8 cellular contexts compared by ENCODE assay signal in the genomic region with DNA sequence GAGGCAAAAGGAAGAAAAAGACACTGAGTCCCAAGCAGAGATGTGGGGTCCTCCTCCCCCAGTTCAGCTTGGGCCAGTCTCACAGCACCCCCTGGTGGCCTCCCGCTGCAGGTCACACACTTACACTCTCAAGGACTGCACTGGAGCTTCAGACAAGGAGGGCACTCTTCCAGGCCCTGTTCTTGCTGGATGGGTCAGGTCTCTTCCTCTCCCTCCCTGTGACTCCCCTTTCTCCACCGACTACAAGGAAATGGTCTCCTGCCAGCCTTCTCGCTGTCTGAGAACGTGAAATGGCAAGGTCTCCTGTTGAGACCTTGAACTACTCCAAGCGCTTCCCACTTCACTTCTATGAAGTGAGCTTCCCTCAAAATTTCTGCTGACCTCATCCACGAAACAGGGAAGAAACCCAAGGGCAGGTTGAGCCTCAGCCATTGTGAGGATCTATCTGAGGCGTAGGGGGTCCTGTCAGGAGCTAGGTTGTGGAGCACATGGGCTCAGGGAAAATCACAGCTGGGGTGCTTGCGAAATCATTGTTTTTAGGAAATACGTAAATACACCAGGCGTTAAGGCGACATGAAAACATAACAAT. TPM values are rescaled to one million over a fixed set of nuclear protein-coding genes. Genes with fewer than 3 reads are reported as not detected.
DNase-seq lines count a peak whose midpoint lies in the region; ATAC-seq and TF ChIP-seq lines count a peak whose summit lies in the region.

No MANE protein-coding gene starts in this region.

- H3K27me3 Mint-ChIP-seq in nephron progenitor cell (ENCODE audit: low read depth, poor library complexity), result peaks cover 31% of the 10 kb centered on the region

- H3K27ac Mint-ChIP-seq in nephron progenitor cell, result no peak overlapping the region

- no peaks in the 10 kb centered on the region for H3K9me3 ChIP-seq in A673 (ENCODE audit: low read depth, low read length, poor library complexity, severe bottlenecking)
- no peaks in the 10 kb centered on the region for H3K9me3 ChIP-seq in esophagus squamous epithelium

- H3K36me3 Mint-ChIP-seq in nephron progenitor cell (ENCODE audit: low read depth), result peaks cover 9% of the 10 kb centered on the region

- WGBS in esophagus squamous epithelium, 2 donors, result 45 to 48% methylated on average over 8 to 11 of the region's 11 CpGs

- H3K4me3 Mint-ChIP-seq in nephron progenitor cell, result no peak overlapping the region

- H3K27ac ChIP-seq in A673 (ENCODE audit: low read depth, low read length, poor library complexity, severe bottlenecking) (no peak overlapping the region), esophagus squamous epithelium (no peak overlapping the region)

- TF ChIP-seq CTCF in A673 (conservative IDR thresholded peaks at IDR 0.05; ENCODE audit: low read depth, low read length), result peak; percentile 98
- TF ChIP-seq CTCF in esophagus squamous epithelium (IDR thresholded peaks at IDR 0.05), result peak; percentile 42 to 66 (median 60)
- peak; percentile 95 for TF ChIP-seq CTCF in nephron progenitor cell (IDR thresholded peaks at IDR 0.05)

- peaks cover 11% of the 10 kb centered on the region for H3K9me3 Mint-ChIP-seq in nephron progenitor cell

- peak; percentile 72 for ATAC-seq in stimulated activated naive CD8-positive, alpha-beta T cell treated with anti-CD3 and anti-CD28 coated beads, Interleukin-15, Interleukin-2, amounts not matched to agents 100 U/mL and 50 U/mL, for 24 hours

- no TSS peak for BruUV-seq in A673 (replicated peaks; lab: Mats Ljungman, UMichigan)

- H3K4me1 ChIP-seq in A673 (ENCODE audit: insufficient read depth, low read length, poor library complexity, severe bottlenecking) (no peaks in the 10 kb centered on the region), esophagus squamous epithelium (no peaks in the 10 kb centered on the region)

- H3K4me1 Mint-ChIP-seq in nephron progenitor cell, result peaks cover 29% of the 10 kb centered on the region

- no peak for TF ChIP-seq POLR2A in esophagus squamous epithelium (IDR thresholded peaks at IDR 0.05)

- H3K4me3 ChIP-seq in A673 (ENCODE audit: low read depth, low read length, poor library complexity, severe bottlenecking) (no peak overlapping the region), esophagus squamous epithelium (no peak overlapping the region)

- POLR2A ChIA-PET in A673 (lab: Charles Lee; ENCODE audit: low non-redundant PET), result no interaction called here

- DNase-seq in A673 (ENCODE audit: low spot score) (peak; percentile 76), GM19238 (ENCODE audit: insufficient read length, low spot score) (peak; percentile 44), NOMO-1 treated with DMSO at 0.1 percent for 48 hours (lab: John Stamatoyannopoulos, UW; ENCODE audit: unreplicated experiment) (peak; percentile 18), activated T-cell treated with anti-CD3 and anti-CD28 coated beads for 1 hour (ENCODE audit: low read depth) (peak; percentile 43), esophagus squamous epithelium (lab: John Stamatoyannopoulos, UW) (no peak), nephron progenitor cell (peak; percentile 87), NCI-H128 (lab: John Stamatoyannopoulos, UW; ENCODE audit: unreplicated experiment) (no peak)
- DNase-seq in stimulated activated naive CD8-positive, alpha-beta T cell treated with anti-CD3 and anti-CD28 coated beads, Interleukin-15, Interleukin-2, amounts not matched to agents 100 U/mL and 50 U/mL, for 24 hours, result peak; percentile 77

- H3K36me3 ChIP-seq in A673 (ENCODE audit: insufficient read depth, low read length, poor library complexity, severe bottlenecking) (no peaks in the 10 kb centered on the region), esophagus squamous epithelium (no peaks in the 10 kb centered on the region)

- intact Hi-C loops in A673 (cut with micrococcal nuclease; ENCODE audit: unreplicated experiment) (loop anchor here (1.0 to 10.0 kb wide), 2 partner anchors 50 to 186 kb away; no protein-coding TSS in a partner anchor), esophagus squamous epithelium (cut with DNase I) (no loop called here)

- H3K27me3 ChIP-seq in A673 (replicated peaks; ENCODE audit: insufficient read depth, low read depth, low read length, poor library complexity) (no peaks in the 10 kb centered on the region), esophagus squamous epithelium (peaks cover 0 to 10% (median 0%) of the 10 kb centered on the region in 4 donors)

- CTCF ChIA-PET in A673 (lab: Charles Lee), result interaction anchor here (0.7 to 2.2 kb wide), 7 partner anchors 23 to 1121 kb away, joined by 3 to 20 read pairs (median 4); partner anchors contain the start of genes GNAZ and SLC2A11

RNA-seq across cellular contexts. Expression of gene IGLL1, which starts 11.2 kb away (rescaled TPM):
- not detected in 2 replicates for total RNA-seq in A673 (2021)
- not detected for total RNA-seq in esophagus squamous epithelium

RNA-seq across cellular contexts. Expression of gene DRICH1, which starts 40.8 kb away (rescaled TPM):
- total RNA-seq in A673 (2021) (0.45 and 0.79 TPM in 2 replicates), esophagus squamous epithelium (under 1 TPM in 1 of 4 donors, not detected in 3; 0.76 TPM)

Comparison
In these comparisons a context has a peak if more than half of its experiments do, and no peak if none do; other contexts are left out.
1. DNase-seq: peak in A673 (single experiment), GM19238 (single experiment), NOMO-1 treated with DMSO at 0.1 percent for 48 hours (single experiment), activated T-cell treated with anti-CD3 and anti-CD28 coated beads for 1 hour (single experiment), nephron progenitor cell (single experiment) and stimulated activated naive CD8-positive, alpha-beta T cell treated with anti-CD3 and anti-CD28 coated beads, Interleukin-15, Interleukin-2, amounts not matched to agents 100 U/mL and 50 U/mL, for 24 hours (single experiment); none in esophagus squamous epithelium (single experiment) and NCI-H128 (single experiment).
2. Peak in every context shown above with its lines, with median percentiles within 50 percentile points of each other: CTCF ChIP-seq.